ENCODE assay signal across 15 cellular contexts in genomic region chr1:16076871-16077250, GRCh38. TPM values are rescaled to one million over a fixed set of nuclear protein-coding genes. Genes with fewer than 3 reads are reported as not detected.
DNase-seq lines count a peak whose midpoint lies in the region; ATAC-seq, FAIRE-seq and TF ChIP-seq lines count a peak whose summit lies in the region.
"Had no signal": no experiment of that assay in that cellular context is flagged by ENCODE, and none has a peak within 500 bp of the region (broad histone marks: within the 10 kb centered on the region; RNA-seq: fewer than 3 reads in every experiment).

No MANE protein-coding gene starts in this region.

- ATAC-seq in foreskin keratinocyte (peak; percentile 53), GM18868 (IDR thresholded peaks at IDR 0.05; ENCODE audit: unreplicated experiment) (no peak), GM21447 (IDR thresholded peaks at IDR 0.05; ENCODE audit: unreplicated experiment) (no peak)
- ATAC-seq: activated naive CD4-positive, alpha-beta T cell treated with anti-CD3 and anti-CD28 coated beads, Interleukin-2, amount 50 U/mL, for 72 hours had no signal

- TF ChIP-seq CTCF in foreskin keratinocyte (conservative IDR thresholded peaks at IDR 0.05), result no peak

- peaks cover 7% of the 10 kb centered on the region for H3K27me3 ChIP-seq in foreskin keratinocyte
- H3K27me3 ChIP-seq in small intestine (ENCODE audit: control insufficient read depth in 2 of 2, insufficient read depth in 2 of 2, low read length in 2 of 2), result no peaks in the 10 kb centered on the region

- no peaks in the 10 kb centered on the region for H3K36me3 ChIP-seq in small intestine (ENCODE audit: control insufficient read depth in 2 of 2, insufficient read depth in 2 of 2, low read length in 2 of 2)

- DNase-seq in NCI-H146 (lab: John Stamatoyannopoulos, UW) (peak; percentile 13), NCI-H146 treated with DMSO at 0.1 percent for 48 hours (lab: John Stamatoyannopoulos, UW; ENCODE audit: unreplicated experiment) (no peak), SK-N-DZ (ENCODE audit: low spot score) (peak; percentile 51), foreskin keratinocyte (peak in 1 of 2 donors; percentile 60), small intestine (peak; percentile 43), NCI-H2029 treated with DMSO at 0.1 percent for 48 hours (lab: John Stamatoyannopoulos, UW) (no peak)
- DNase-seq: activated CD4-positive, alpha-beta T cell treated with anti-CD3 and anti-CD28 coated beads, Interleukin-2, amount 10 ng/mL, durations not matched to agents 24 days and 14 days; effector CD8-positive, alpha-beta T cell; NCI-H1694 treated with DMSO at 0.1 percent for 48 hours; occipital lobe; stimulated activated CD4-positive, alpha-beta T cell treated with anti-CD3 and anti-CD28 coated beads, Interleukin-2, amount 100 ng/mL, for 48 hours had no signal

- H3K4me3 ChIP-seq in small intestine (ENCODE audit: low read depth in 1 of 2, low read length in 2 of 2), result no peak overlapping the region

- WGBS in small intestine, 3 donors, result 45 to 78% (median 58%) methylated on average over 12 of the region's 12 CpGs

- no peak for FAIRE-seq in small intestine (lab: Jason Lieb, UNC)
- FAIRE-seq: islet of Langerhans had no signal

- H3K27ac ChIP-seq in foreskin keratinocyte (peak overlapping the region; percentile 45), small intestine (ENCODE audit: low read depth in 1 of 2, low read length in 1 of 2) (no peak overlapping the region)

- H3K4me1 ChIP-seq in foreskin keratinocyte (peaks cover 9% of the 10 kb centered on the region), small intestine (ENCODE audit: control insufficient read depth in 2 of 2, insufficient read depth in 1 of 2, low read depth in 1 of 2, low read length in 1 of 2) (no peaks in the 10 kb centered on the region)

- H3K9me3 ChIP-seq in small intestine (ENCODE audit: control insufficient read depth, low read depth), result no peaks in the 10 kb centered on the region

RNA-seq across cellular contexts. Expression of gene FAM131C, which starts 3.4 kb away (rescaled TPM):
- polyA plus RNA-seq in SK-N-DZ (2014; cell fraction: cytosol; rRNA removed), result 0.13 TPM in 1 of 2 replicates, not detected in the other
- polyA plus RNA-seq in SK-N-DZ (2014; cell fraction: nucleus; rRNA removed), result not detected in 2 replicates
- 0.53 and 0.65 TPM in 2 replicates for total RNA-seq in foreskin keratinocyte
- 1.0 and 1.4 TPM in 2 replicates for polyA plus RNA-seq in foreskin keratinocyte
- under 1 TPM in 2 of 3 donors, not detected in 1; 0.21 to 0.45 TPM for polyA plus RNA-seq in small intestine

RNA-seq across cellular contexts. Expression of gene CLCNKB, which starts 33.3 kb away (rescaled TPM):
- 0.65 TPM in 1 of 2 replicates, not detected in the other for polyA plus RNA-seq in SK-N-DZ (2014; cell fraction: cytosol; rRNA removed)
- 0.12 TPM in 1 of 2 replicates, not detected in the other for polyA plus RNA-seq in SK-N-DZ (2014; cell fraction: nucleus; rRNA removed)
- not detected in 2 replicates for total RNA-seq in foreskin keratinocyte
- polyA plus RNA-seq in foreskin keratinocyte (not detected in 2 replicates), small intestine (under 1 TPM in 1 of 3 donors, not detected in 2; 0.04 TPM)
- total RNA-seq: activated CD4-positive, alpha-beta T cell treated with anti-CD3 and anti-CD28 coated beads, Interleukin-2, amount 10 ng/mL, durations not matched to agents 24 days and 14 days; activated naive CD4-positive, alpha-beta T cell treated with anti-CD3 and anti-CD28 coated beads, Interleukin-2, amount 50 U/mL, for 72 hours had no signal

RNA-seq across cellular contexts. Expression of gene CLCNKA, which starts 55.0 kb away (rescaled TPM):
- not detected in 2 replicates for polyA plus RNA-seq in SK-N-DZ (2014; cell fraction: cytosol; rRNA removed)
- not detected in 2 replicates for polyA plus RNA-seq in SK-N-DZ (2014; cell fraction: nucleus; rRNA removed)
- total RNA-seq in foreskin keratinocyte, result not detected in 2 replicates
- polyA plus RNA-seq in foreskin keratinocyte (not detected in 2 replicates), small intestine (under 1 TPM in 2 of 3 donors, not detected in 1; 0.06 to 0.22 TPM)
- total RNA-seq: activated CD4-positive, alpha-beta T cell treated with anti-CD3 and anti-CD28 coated beads, Interleukin-2, amount 10 ng/mL, durations not matched to agents 24 days and 14 days; occipital lobe had no signal

RNA-seq across cellular contexts. Expression of gene HSPB7, which starts 59.0 kb away (rescaled TPM):
- polyA plus RNA-seq in SK-N-DZ (2014; cell fraction: cytosol; rRNA removed), result 0.06 and 0.25 TPM in 2 replicates
- polyA plus RNA-seq in SK-N-DZ (2014; cell fraction: nucleus; rRNA removed), result 0.09 TPM in 1 of 2 replicates, not detected in the other
- total RNA-seq in foreskin keratinocyte, result not detected in 2 replicates
- polyA plus RNA-seq in foreskin keratinocyte (not detected in 2 replicates), small intestine (10 to 100 TPM in 2 of 3 donors, 1 to 10 TPM in 1; 7.8 to 63.5 (median 20.4) TPM)
- total RNA-seq: activated CD4-positive, alpha-beta T cell treated with anti-CD3 and anti-CD28 coated beads, Interleukin-2, amount 10 ng/mL, durations not matched to agents 24 days and 14 days; activated naive CD4-positive, alpha-beta T cell treated with anti-CD3 and anti-CD28 coated beads, Interleukin-2, amount 50 U/mL, for 72 hours; occipital lobe had no signal

Comparison
In these comparisons a context has a peak if more than half of its experiments do, and no peak if none do; other contexts are left out.
1. DNase-seq: peak in NCI-H146 (single experiment), SK-N-DZ (single experiment) and small intestine (single experiment); none in NCI-H146 treated with DMSO at 0.1 percent for 48 hours (single experiment) and NCI-H2029 treated with DMSO at 0.1 percent for 48 hours (single experiment).